15 cellular contexts compared by ENCODE assay signal in the genomic region with DNA sequence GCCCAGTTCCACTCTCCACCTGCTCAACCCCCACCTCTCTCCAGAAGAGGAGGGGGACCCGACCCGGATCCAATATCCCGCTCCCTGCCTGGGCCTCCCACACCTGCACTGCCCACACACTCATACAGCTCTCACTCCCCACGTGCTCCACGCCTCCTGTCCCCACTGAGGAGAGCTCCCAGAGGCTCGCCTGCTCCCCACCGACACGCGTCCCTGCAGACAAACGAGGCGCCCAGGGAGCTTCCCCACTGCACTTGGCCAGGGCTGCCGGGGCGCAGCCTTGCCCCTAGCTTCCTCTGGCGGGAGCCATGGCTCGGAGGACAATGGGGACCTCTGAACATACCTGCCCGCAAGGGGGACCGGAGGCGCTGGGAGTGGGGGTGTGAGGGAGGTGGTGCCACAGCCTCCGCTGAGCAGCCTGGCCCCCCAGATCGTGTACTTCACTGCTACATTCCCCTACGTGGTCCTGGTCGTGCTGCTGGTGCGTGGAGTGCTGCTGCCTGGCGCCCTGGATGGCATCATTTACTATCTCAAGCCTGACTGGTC. TPM values are rescaled to one million over a fixed set of nuclear protein-coding genes. Genes with fewer than 3 reads are reported as not detected.
"Had no signal": no experiment of that assay in that cellular context is flagged by ENCODE, and none has a peak within 500 bp of the region (broad histone marks: within the 10 kb centered on the region; RNA-seq: fewer than 3 reads in every experiment).

No MANE protein-coding gene starts in this region.

- H3K4me1 Mint-ChIP-seq: activated naive CD4-positive, alpha-beta T cell treated with anti-CD3 and anti-CD28 coated beads, Interleukin-2, amount 10 ng/mL, durations not matched to agents 7 days and 5 days; stimulated activated effector memory CD8-positive, alpha-beta T cell treated with anti-CD3 and anti-CD28 coated beads, Interleukin-12 subunit alpha, Interleukin-12 subunit beta, amount 100 ng/mL, for 72 hours had no signal

- DNase-seq: activated CD4-positive, alpha-beta T cell treated with anti-CD3 and anti-CD28 coated beads, Interleukin-2, amount 50 U/mL, for 1 hour; activated CD8-positive, alpha-beta memory T cell treated with anti-CD3 and anti-CD28 coated beads for 24 hours; activated naive CD4-positive, alpha-beta T cell treated with anti-CD3 and anti-CD28 coated beads, Interleukin-2, amount 10 ng/mL, durations not matched to agents 7 days and 5 days; foreskin melanocyte; stimulated activated CD4-positive, alpha-beta T cell treated with anti-CD3 and anti-CD28 coated beads, Interleukin-1b, Interleukin-23, amount 100 ng/mL, for 48 hours; T-helper 9 cell; thyroid gland had no signal

- H3K27ac Mint-ChIP-seq: activated naive CD4-positive, alpha-beta T cell treated with anti-CD3 and anti-CD28 coated beads, Interleukin-2, amount 10 ng/mL, durations not matched to agents 7 days and 5 days; natural killer cell treated with Interleukin-12 subunit alpha and Interleukin-12 subunit beta and Interleukin-15 and Interleukin-18, amount 100 ng/mL, for 72 hours; stimulated activated effector memory CD8-positive, alpha-beta T cell treated with anti-CD3 and anti-CD28 coated beads, Interleukin-12 subunit alpha, Interleukin-12 subunit beta, amount 100 ng/mL, for 72 hours had no signal

- H3K36me3 Mint-ChIP-seq: natural killer cell treated with Interleukin-12 subunit alpha and Interleukin-12 subunit beta and Interleukin-15 and Interleukin-18, amount 100 ng/mL, for 72 hours; stimulated activated effector memory CD8-positive, alpha-beta T cell treated with anti-CD3 and anti-CD28 coated beads, Interleukin-12 subunit alpha, Interleukin-12 subunit beta, amount 100 ng/mL, for 72 hours had no signal

- H3K4me1 ChIP-seq: thyroid gland had no signal

- H3K27me3 Mint-ChIP-seq: natural killer cell treated with Interleukin-12 subunit alpha and Interleukin-12 subunit beta and Interleukin-15 and Interleukin-18, amount 100 ng/mL, for 72 hours had no signal

- H3K4me3 Mint-ChIP-seq: activated naive CD4-positive, alpha-beta T cell treated with anti-CD3 and anti-CD28 coated beads, Interleukin-2, amount 10 ng/mL, durations not matched to agents 7 days and 5 days; natural killer cell treated with Interleukin-12 subunit alpha and Interleukin-12 subunit beta and Interleukin-15 and Interleukin-18, amount 100 ng/mL, for 72 hours; stimulated activated effector memory CD8-positive, alpha-beta T cell treated with anti-CD3 and anti-CD28 coated beads, Interleukin-12 subunit alpha, Interleukin-12 subunit beta, amount 100 ng/mL, for 72 hours had no signal

- H3K9me3 Mint-ChIP-seq: activated naive CD4-positive, alpha-beta T cell treated with anti-CD3 and anti-CD28 coated beads, Interleukin-2, amount 10 ng/mL, durations not matched to agents 7 days and 5 days; natural killer cell treated with Interleukin-12 subunit alpha and Interleukin-12 subunit beta and Interleukin-15 and Interleukin-18, amount 100 ng/mL, for 72 hours; stimulated activated effector memory CD8-positive, alpha-beta T cell treated with anti-CD3 and anti-CD28 coated beads, Interleukin-12 subunit alpha, Interleukin-12 subunit beta, amount 100 ng/mL, for 72 hours had no signal

- H3K9me3 ChIP-seq: thyroid gland had no signal

- ATAC-seq: activated CD4-positive, CD25-positive, alpha-beta regulatory T cell treated with anti-CD3 and anti-CD28 coated beads, Interleukin-2, amount 50 U/mL, for 24 hours; natural killer cell treated with Interleukin-12 subunit alpha and Interleukin-12 subunit beta and Interleukin-15 and Interleukin-18, amount 100 ng/mL, for 72 hours; sciatic nerve; stimulated activated effector memory CD8-positive, alpha-beta T cell treated with anti-CD3 and anti-CD28 coated beads, Interleukin-12 subunit alpha, Interleukin-12 subunit beta, amount 100 ng/mL, for 72 hours had no signal

- H3K27me3 ChIP-seq: thyroid gland had no signal

- H3K36me3 ChIP-seq: thyroid gland had no signal

- H3K27ac ChIP-seq: epithelial cell of prostate, thyroid gland had no signal

- H3K4me3 ChIP-seq: thyroid gland had no signal

RNA-seq across cellular contexts. Expression of a gene that starts 19.1 kb away (rescaled TPM):
- total RNA-seq: dermis microvascular lymphatic vessel endothelial cell; natural killer cell treated with Interleukin-12 subunit alpha and Interleukin-12 subunit beta and Interleukin-15 and Interleukin-18, amount 100 ng/mL, for 72 hours; pulmonary artery endothelial cell had no signal
- polyA plus RNA-seq: fibroblast of lung had no signal

RNA-seq across cellular contexts. Expression of a gene that starts 45.7 kb away (rescaled TPM):
- total RNA-seq: fibroblast of lung; natural killer cell treated with Interleukin-12 subunit alpha and Interleukin-12 subunit beta and Interleukin-15 and Interleukin-18, amount 100 ng/mL, for 72 hours; thyroid gland had no signal
- polyA plus RNA-seq: fibroblast of lung had no signal
